In genomic region chr6:51019785-51020184, GRCh38 we compare ENCODE assay signal across 13 cellular contexts.
"Had no signal": no experiment of that assay in that cellular context is flagged by ENCODE, and none has a peak within 500 bp of the region (broad histone marks: within the 10 kb centered on the region; RNA-seq: fewer than 3 reads in every experiment).

No MANE protein-coding gene starts in this region.

- H3K4me1 ChIP-seq: ascending aorta, right atrium auricular region, thyroid gland, uterus had no signal

- H3K9me3 ChIP-seq: ascending aorta, right atrium auricular region, thyroid gland, uterus had no signal

- H3K36me3 ChIP-seq: ascending aorta, right atrium auricular region, thyroid gland, uterus had no signal

- H3K27ac ChIP-seq: ascending aorta, dorsolateral prefrontal cortex, right atrium auricular region, thyroid gland, uterus had no signal

- DNase-seq: activated CD4-positive, alpha-beta T cell treated with anti-CD3 and anti-CD28 coated beads for 4 hours; activated CD8-positive, alpha-beta memory T cell treated with anti-CD3 and anti-CD28 coated beads, Interleukin-2, amount 50 U/mL, for 4 hours; activated CD8-positive, alpha-beta T cell treated with anti-CD3 and anti-CD28 coated beads for 36 hours; dorsolateral prefrontal cortex; immature natural killer cell; naive B cell; posterior cingulate gyrus; small intestine; thyroid gland; uterus had no signal

- H3K27me3 ChIP-seq: ascending aorta, right atrium auricular region, thyroid gland, uterus had no signal

- H3K4me3 ChIP-seq: ascending aorta, dorsolateral prefrontal cortex, right atrium auricular region, thyroid gland, uterus had no signal

- ATAC-seq: activated CD8-positive, alpha-beta T cell treated with anti-CD3 and anti-CD28 coated beads for 36 hours; esophagus mucosa had no signal
